Comparison of ENCODE assay signal across 20 cellular contexts in genomic region chr18:12811191-12811950, GRCh38.
DNase-seq lines count a peak whose midpoint lies in the region; ATAC-seq and TF ChIP-seq lines count a peak whose summit lies in the region.
"Had no signal": no experiment of that assay in that cellular context is flagged by ENCODE, and none has a peak within 500 bp of the region (broad histone marks: within the 10 kb centered on the region; RNA-seq: fewer than 3 reads in every experiment).

No MANE protein-coding gene starts in this region.

- H2BK12ac ChIP-seq in H9 (ENCODE audit: insufficient read length, low read depth, low read length): no peak overlapping the region

- DNase-seq in activated CD4-positive, alpha-beta T cell treated with anti-CD3 and anti-CD28 coated beads for 36 hours: peak; percentile 61
- DNase-seq in activated CD4-positive, alpha-beta T cell treated with anti-CD3 and anti-CD28 coated beads, Interleukin-2, amount 10 ng/mL, durations not matched to agents 24 days and 14 days: no peak
- no peak for DNase-seq in H9
- no peak for DNase-seq in right lobe of liver
- DNase-seq in glutamatergic neuron: no peak
- no peak for DNase-seq in LoVo (ENCODE audit: low spot score)
- DNase-seq in stimulated activated naive CD4-positive, alpha-beta T cell (lab: John Stamatoyannopoulos, UW): no peak
- DNase-seq: activated CD8-positive, alpha-beta memory T cell treated with anti-CD3 and anti-CD28 coated beads, Interleukin-2, amount 10 ng/mL, durations not matched to agents 7 days and 5 days; C1 segment of cervical spinal cord; dorsolateral prefrontal cortex; H7; left ventricle myocardium inferior; NCI-H1092; NCI-H2107; Peyer's patch; SW 1271 had no signal

- H4K91ac ChIP-seq in H9 (ENCODE audit: insufficient read length, low read depth, low read length): no peak overlapping the region

- no peak overlapping the region for H3K14ac ChIP-seq in H9 (ENCODE audit: insufficient read depth, low read length)

- no peak overlapping the region for H3K4ac ChIP-seq in H9 (ENCODE audit: low read depth, low read length)

- H3K9ac ChIP-seq in H9 (ENCODE audit: extremely low read depth, insufficient read length, low read length): no peak overlapping the region

- no peaks in the 10 kb centered on the region for H3K27me3 ChIP-seq in H9 (ENCODE audit: insufficient read depth, low read length)
- no peaks in the 10 kb centered on the region for H3K27me3 ChIP-seq in right lobe of liver
- H3K27me3 ChIP-seq: dorsolateral prefrontal cortex, Peyer's patch had no signal

- H3K4me1 ChIP-seq in H9 (ENCODE audit: insufficient read depth, low read length) (no peaks in the 10 kb centered on the region), right lobe of liver (peaks cover 0 to 31% (median 4%) of the 10 kb centered on the region in 4 donors)
- H3K4me1 ChIP-seq: left ventricle myocardium inferior, Peyer's patch had no signal

- H3K18ac ChIP-seq in H9 (ENCODE audit: insufficient read length, low read depth, low read length): no peak overlapping the region

- no peak overlapping the region for H2AK5ac ChIP-seq in H9 (ENCODE audit: insufficient read length, low read length)

- no peak overlapping the region for H3K23ac ChIP-seq in H9 (ENCODE audit: insufficient read length, low read depth, low read length)

- H3K36me3 Mint-ChIP-seq in activated CD4-positive, alpha-beta T cell treated with anti-CD3 and anti-CD28 coated beads for 36 hours (ENCODE audit: low read depth): peaks cover 59% of the 10 kb centered on the region
- peaks cover 66% of the 10 kb centered on the region for H3K36me3 Mint-ChIP-seq in activated CD4-positive, alpha-beta T cell treated with anti-CD3 and anti-CD28 coated beads, Interleukin-2, amount 10 ng/mL, durations not matched to agents 24 days and 14 days (ENCODE audit: low read depth)
- H3K36me3 Mint-ChIP-seq in H9 (ENCODE audit: insufficient read depth in 1 of 3, low read depth in 3 of 3): peaks cover 24 to 49% (median 32%) of the 10 kb centered on the region in 3 experiments
- H3K36me3 Mint-ChIP-seq in activated T-helper 17 cell treated with anti-CD3 and anti-CD28 coated beads, Interleukin-2, amount 50 U/mL, for 72 hours (ENCODE audit: low read depth): peaks cover 93% of the 10 kb centered on the region
- H3K36me3 Mint-ChIP-seq in glutamatergic neuron (ENCODE audit: unreplicated experiment): peaks cover 8% of the 10 kb centered on the region

- H2BK20ac ChIP-seq in H9 (ENCODE audit: low read depth, low read length, poor library complexity, severe bottlenecking): no peak overlapping the region

- H3K27ac Mint-ChIP-seq in activated CD4-positive, alpha-beta T cell treated with anti-CD3 and anti-CD28 coated beads for 36 hours: peak overlapping the region; percentile 11
- H3K27ac Mint-ChIP-seq in activated CD4-positive, alpha-beta T cell treated with anti-CD3 and anti-CD28 coated beads, Interleukin-2, amount 10 ng/mL, durations not matched to agents 24 days and 14 days: no peak overlapping the region
- 0 out of 7 replicates have a peak overlapping the region, but pooled peaks of 1 of the 3 experiments have one; percentile 24 for H3K27ac Mint-ChIP-seq in H9
- H3K27ac Mint-ChIP-seq in activated T-helper 17 cell treated with anti-CD3 and anti-CD28 coated beads, Interleukin-2, amount 50 U/mL, for 72 hours: peak overlapping the region; percentile 37
- H3K27ac Mint-ChIP-seq in glutamatergic neuron (ENCODE audit: unreplicated experiment): no peak overlapping the region
- H3K27ac Mint-ChIP-seq: activated CD8-positive, alpha-beta memory T cell treated with anti-CD3 and anti-CD28 coated beads, Interleukin-2, amount 10 ng/mL, durations not matched to agents 7 days and 5 days; activated naive CD4-positive, alpha-beta T cell treated with anti-CD3 and anti-CD28 coated beads, Interleukin-2, amount 50 U/mL, for 24 hours; stimulated activated naive CD8-positive, alpha-beta T cell treated with anti-CD3 and anti-CD28 coated beads, Interleukin-15, Interleukin-2, amounts not matched to agents 100 ng/mL and 50 ng/mL, for 24 hours had no signal

- H3K4me2 ChIP-seq in H9 (ENCODE audit: insufficient read depth, insufficient read length, low read length): no peak overlapping the region
- H3K4me2 ChIP-seq: smooth muscle cell had no signal

- no peaks in the 10 kb centered on the region for H3K9me3 Mint-ChIP-seq in activated CD4-positive, alpha-beta T cell treated with anti-CD3 and anti-CD28 coated beads for 36 hours (ENCODE audit: low read depth)
- H3K9me3 Mint-ChIP-seq in activated CD4-positive, alpha-beta T cell treated with anti-CD3 and anti-CD28 coated beads, Interleukin-2, amount 10 ng/mL, durations not matched to agents 24 days and 14 days: peaks cover 4% of the 10 kb centered on the region
- H3K9me3 Mint-ChIP-seq in H9: no peaks in the 10 kb centered on the region
- H3K9me3 Mint-ChIP-seq in activated T-helper 17 cell treated with anti-CD3 and anti-CD28 coated beads, Interleukin-2, amount 50 U/mL, for 72 hours: no peaks in the 10 kb centered on the region
- H3K9me3 Mint-ChIP-seq in glutamatergic neuron (ENCODE audit: unreplicated experiment): no peaks in the 10 kb centered on the region
- H3K9me3 Mint-ChIP-seq: activated naive CD4-positive, alpha-beta T cell treated with anti-CD3 and anti-CD28 coated beads, Interleukin-2, amount 50 U/mL, for 24 hours; stimulated activated naive CD8-positive, alpha-beta T cell treated with anti-CD3 and anti-CD28 coated beads, Interleukin-15, Interleukin-2, amounts not matched to agents 100 ng/mL and 50 ng/mL, for 24 hours had no signal

- H3K56ac ChIP-seq in H9 (ENCODE audit: insufficient read length, low read depth, low read length): no peak overlapping the region

- WGBS in H9 (ENCODE audit: extremely low coverage, insufficient read length, low lambda C conversion rate): no CpG with 5 or more reads among the region's 6 CpGs
- 55% methylated on average over 6 of the region's 6 CpGs for WGBS in right lobe of liver (ENCODE audit: insufficient coverage, low coverage, low lambda C conversion rate, missing lambda C conversion rate)

- intact Hi-C loops in activated CD4-positive, alpha-beta T cell treated with anti-CD3 and anti-CD28 coated beads for 36 hours (cut with DNase I, micrococcal nuclease): no loop called here
- intact Hi-C loops in activated CD4-positive, alpha-beta T cell treated with anti-CD3 and anti-CD28 coated beads, Interleukin-2, amount 10 ng/mL, durations not matched to agents 24 days and 14 days (cut with micrococcal nuclease): no loop called here
- intact Hi-C loops in right lobe of liver (cut with DNase I): no loop called here

- peak; percentile 96 for ATAC-seq in activated CD4-positive, alpha-beta T cell treated with anti-CD3 and anti-CD28 coated beads for 36 hours
- peak; percentile 97 for ATAC-seq in activated T-helper 17 cell treated with anti-CD3 and anti-CD28 coated beads, Interleukin-2, amount 50 U/mL, for 72 hours (replicated peaks)
- peak; percentile 56 to 80 (median 73) for ATAC-seq in right lobe of liver
- ATAC-seq: activated CD8-positive, alpha-beta memory T cell treated with anti-CD3 and anti-CD28 coated beads, Interleukin-2, amount 10 ng/mL, durations not matched to agents 7 days and 5 days had no signal

- no peak overlapping the region for H3K4me3 ChIP-seq in right lobe of liver
- H3K4me3 ChIP-seq: dorsolateral prefrontal cortex, left ventricle myocardium inferior, Peyer's patch, smooth muscle cell had no signal

- H2BK5ac ChIP-seq in H9 (ENCODE audit: insufficient read length, low read length): no peak overlapping the region

- H3K79me2 ChIP-seq in H9 (ENCODE audit: insufficient read depth, low read length): no peaks in the 10 kb centered on the region

- no peak overlapping the region for H3K4me3 Mint-ChIP-seq in activated CD4-positive, alpha-beta T cell treated with anti-CD3 and anti-CD28 coated beads for 36 hours
- no peak overlapping the region for H3K4me3 Mint-ChIP-seq in activated CD4-positive, alpha-beta T cell treated with anti-CD3 and anti-CD28 coated beads, Interleukin-2, amount 10 ng/mL, durations not matched to agents 24 days and 14 days
- H3K4me3 Mint-ChIP-seq in H9 (no peak overlapping the region), glutamatergic neuron (ENCODE audit: unreplicated experiment) (no peak overlapping the region)
- no peak overlapping the region for H3K4me3 Mint-ChIP-seq in activated T-helper 17 cell treated with anti-CD3 and anti-CD28 coated beads, Interleukin-2, amount 50 U/mL, for 72 hours
- H3K4me3 Mint-ChIP-seq: activated CD8-positive, alpha-beta memory T cell treated with anti-CD3 and anti-CD28 coated beads, Interleukin-2, amount 10 ng/mL, durations not matched to agents 7 days and 5 days; activated naive CD4-positive, alpha-beta T cell treated with anti-CD3 and anti-CD28 coated beads, Interleukin-2, amount 50 U/mL, for 24 hours; stimulated activated naive CD8-positive, alpha-beta T cell treated with anti-CD3 and anti-CD28 coated beads, Interleukin-15, Interleukin-2, amounts not matched to agents 100 ng/mL and 50 ng/mL, for 24 hours had no signal

- no peaks in the 10 kb centered on the region for H4K20me1 ChIP-seq in H9 (ENCODE audit: control insufficient read depth, insufficient read depth, insufficient read length)

- no peak overlapping the region for H3K27ac ChIP-seq in H9 (ENCODE audit: insufficient read length, low read depth, low read length)
- H3K27ac ChIP-seq in right lobe of liver: peak overlapping the region; percentile 18 to 55 (median 48)
- H3K27ac ChIP-seq: dorsolateral prefrontal cortex, left ventricle myocardium inferior, Peyer's patch had no signal

- no peak overlapping the region for H4K8ac ChIP-seq in H9 (replicated peaks; ENCODE audit: insufficient read length, low read depth, low read length)

- H2AFZ ChIP-seq in H9 (ENCODE audit: low read length): no peak overlapping the region

- CTCF ChIA-PET in activated CD4-positive, alpha-beta T cell treated with anti-CD3 and anti-CD28 coated beads for 36 hours (lab: Charles Lee): interaction anchor here (0.6 to 1.7 kb wide), 4 partner anchors 10 to 123 kb away, joined by 3 to 5 read pairs (median 3); no protein-coding TSS in a partner anchor

- no peak for TF ChIP-seq POLR2A in right lobe of liver (IDR thresholded peaks at IDR 0.05)

- POLR2A ChIA-PET in activated CD4-positive, alpha-beta T cell treated with anti-CD3 and anti-CD28 coated beads for 36 hours (lab: Charles Lee): interaction anchor here (0.6 to 1.0 kb wide), 3 partner anchors 28 to 109 kb away, joined by 3 to 4 read pairs (median 3); partner anchors contain the start of genes CEP76, PSMG2 and PTPN2

- H3K9me3 ChIP-seq in H9 (ENCODE audit: control insufficient read depth, low read depth, low read length) (no peaks in the 10 kb centered on the region), right lobe of liver (no peaks in the 10 kb centered on the region)
- H3K9me3 ChIP-seq: Peyer's patch had no signal

- H2BK15ac ChIP-seq in H9 (ENCODE audit: low read depth, low read length): no peak overlapping the region

- H3K27me3 Mint-ChIP-seq in activated CD4-positive, alpha-beta T cell treated with anti-CD3 and anti-CD28 coated beads for 36 hours: no peaks in the 10 kb centered on the region
- no peaks in the 10 kb centered on the region for H3K27me3 Mint-ChIP-seq in activated CD4-positive, alpha-beta T cell treated with anti-CD3 and anti-CD28 coated beads, Interleukin-2, amount 10 ng/mL, durations not matched to agents 24 days and 14 days
- H3K27me3 Mint-ChIP-seq in H9 (ENCODE audit: low read depth) (no peaks in the 10 kb centered on the region), glutamatergic neuron (ENCODE audit: unreplicated experiment) (no peaks in the 10 kb centered on the region)
- no peaks in the 10 kb centered on the region for H3K27me3 Mint-ChIP-seq in activated T-helper 17 cell treated with anti-CD3 and anti-CD28 coated beads, Interleukin-2, amount 50 U/mL, for 72 hours
- H3K27me3 Mint-ChIP-seq: activated CD8-positive, alpha-beta memory T cell treated with anti-CD3 and anti-CD28 coated beads, Interleukin-2, amount 10 ng/mL, durations not matched to agents 7 days and 5 days; activated naive CD4-positive, alpha-beta T cell treated with anti-CD3 and anti-CD28 coated beads, Interleukin-2, amount 50 U/mL, for 24 hours; stimulated activated naive CD8-positive, alpha-beta T cell treated with anti-CD3 and anti-CD28 coated beads, Interleukin-15, Interleukin-2, amounts not matched to agents 100 ng/mL and 50 ng/mL, for 24 hours had no signal

- TF ChIP-seq CTCF in H9 (conservative IDR thresholded peaks at IDR 0.05) (no peak), right lobe of liver (IDR thresholded peaks at IDR 0.05) (no peak), glutamatergic neuron (IDR thresholded peaks at IDR 0.05; ENCODE audit: partially characterized antibody, unreplicated experiment) (no peak)

- H3K79me1 ChIP-seq in H9 (ENCODE audit: insufficient read depth, low read depth, low read length, poor library complexity, severe bottlenecking): no peaks in the 10 kb centered on the region

- H3K4me1 Mint-ChIP-seq in activated CD4-positive, alpha-beta T cell treated with anti-CD3 and anti-CD28 coated beads for 36 hours: peaks cover 7% of the 10 kb centered on the region
- peaks cover 7% of the 10 kb centered on the region for H3K4me1 Mint-ChIP-seq in activated CD4-positive, alpha-beta T cell treated with anti-CD3 and anti-CD28 coated beads, Interleukin-2, amount 10 ng/mL, durations not matched to agents 24 days and 14 days
- H3K4me1 Mint-ChIP-seq in H9: no peaks in the 10 kb centered on the region
- no peaks in the 10 kb centered on the region for H3K4me1 Mint-ChIP-seq in activated T-helper 17 cell treated with anti-CD3 and anti-CD28 coated beads, Interleukin-2, amount 50 U/mL, for 72 hours
- no peaks in the 10 kb centered on the region for H3K4me1 Mint-ChIP-seq in glutamatergic neuron (ENCODE audit: low read depth, unreplicated experiment)
- H3K4me1 Mint-ChIP-seq: activated CD8-positive, alpha-beta memory T cell treated with anti-CD3 and anti-CD28 coated beads, Interleukin-2, amount 10 ng/mL, durations not matched to agents 7 days and 5 days had no signal

- H4K5ac ChIP-seq in H9 (ENCODE audit: insufficient read length, low read depth, low read length): peak overlapping the region; percentile 76

- no peak overlapping the region for H2BK120ac ChIP-seq in H9 (ENCODE audit: low read depth, low read length, poor library complexity, severe bottlenecking)

- no peak overlapping the region for H3T11ph ChIP-seq in H9 (ENCODE audit: low read length)

- peaks cover 0 to 12% (median 0%) of the 10 kb centered on the region in 4 donors for H3K36me3 ChIP-seq in right lobe of liver

- H3K23me2 ChIP-seq in H9 (ENCODE audit: insufficient read length, low read depth, low read length, poor library complexity, severe bottlenecking): no peaks in the 10 kb centered on the region

Comparison
In these comparisons a context has a peak if more than half of its experiments do, and no peak if none do; other contexts are left out.
1. H3K27ac Mint-ChIP-seq: peak in activated CD4-positive, alpha-beta T cell treated with anti-CD3 and anti-CD28 coated beads for 36 hours (single experiment) and activated T-helper 17 cell treated with anti-CD3 and anti-CD28 coated beads, Interleukin-2, amount 50 U/mL, for 72 hours (single experiment); none in activated CD4-positive, alpha-beta T cell treated with anti-CD3 and anti-CD28 coated beads, Interleukin-2, amount 10 ng/mL, durations not matched to agents 24 days and 14 days (single experiment) and glutamatergic neuron (single experiment).
2. Peak in every context shown above with its lines, with median percentiles within 50 percentile points of each other: ATAC-seq.